ENCODE assay signal across 1 cellular context in genomic region chr2:24123212-24124002, GRCh38.
TF ChIP-seq lines count a peak whose summit lies in the region.

Gene FAM228B, plus strand, starts transcription at chr2:24123469. Its CDS starts 893 bp downstream, at chr2:24124362.
Gene PFN4, minus strand, starts transcription at chr2:24123334. Its CDS starts 799 bp downstream, at chr2:24122535.

TF ChIP-seq in WTC11, 78 proteins besides CTCF, POLR2A, EP300 and RAD21 (continued from another document):
- no peak for TF ChIP-seq ERG (CRISPR knock-in tag; IDR thresholded peaks at IDR 0.05)
- TF ChIP-seq USF2 (CRISPR knock-in tag; IDR thresholded peaks at IDR 0.05) = no peak; the same call in 1 of the 2 replicates
- TF ChIP-seq IRF2 (CRISPR knock-in tag; IDR thresholded peaks at IDR 0.05; ENCODE audit: borderline replicate concordance, low read depth) = no peak
- peak; percentile 93 for TF ChIP-seq E2F5 (CRISPR knock-in tag; IDR thresholded peaks at IDR 0.05)
- peak; percentile 47; the same call in 1 of the 2 replicates for TF ChIP-seq ZNF317 (CRISPR knock-in tag; IDR thresholded peaks at IDR 0.05; ENCODE audit: borderline replicate concordance, low read depth)
- no peak for TF ChIP-seq HMGA2 (CRISPR knock-in tag; IDR thresholded peaks at IDR 0.05)
- peak; percentile 49; the same call in 1 of the 2 replicates for TF ChIP-seq E2F1 (CRISPR knock-in tag; IDR thresholded peaks at IDR 0.05)
- no peak for TF ChIP-seq TCF7 (CRISPR knock-in tag; IDR thresholded peaks at IDR 0.05; ENCODE audit: low read depth)
- peak; percentile 97 for TF ChIP-seq HMGXB4 (CRISPR knock-in tag; IDR thresholded peaks at IDR 0.05)
- peak; percentile 81; the same call in 1 of the 2 replicates for TF ChIP-seq ETV6 (CRISPR knock-in tag; IDR thresholded peaks at IDR 0.05)
- TF ChIP-seq FOXP1 (CRISPR knock-in tag; IDR thresholded peaks at IDR 0.05; ENCODE audit: borderline replicate concordance) = peak; percentile 83
- TF ChIP-seq NR3C1 (CRISPR knock-in tag; conservative IDR thresholded peaks at IDR 0.05; ENCODE audit: low read depth) = no peak
- no peak for TF ChIP-seq ATF2 (CRISPR knock-in tag; IDR thresholded peaks at IDR 0.05; ENCODE audit: borderline replicate concordance, low read depth)
- TF ChIP-seq MAX (CRISPR knock-in tag; IDR thresholded peaks at IDR 0.05) = peak; percentile 83; the same call in 1 of the 2 replicates
- TF ChIP-seq ZNF281 (CRISPR knock-in tag; IDR thresholded peaks at IDR 0.05) = peak; percentile 72; the same call in 1 of the 2 replicates
- TF ChIP-seq USF1 (CRISPR knock-in tag; IDR thresholded peaks at IDR 0.05) = no peak
- no peak for TF ChIP-seq ZNF416 (CRISPR knock-in tag; IDR thresholded peaks at IDR 0.05)
- TF ChIP-seq ATF6 (CRISPR knock-in tag; IDR thresholded peaks at IDR 0.05) = no peak
- TF ChIP-seq PRDM15 (CRISPR knock-in tag; IDR thresholded peaks at IDR 0.05) = 0 out of 2 replicates have a peak, but pooled peaks have one; percentile 13
- no peak for TF ChIP-seq SMAD3 (CRISPR knock-in tag; IDR thresholded peaks at IDR 0.05; ENCODE audit: borderline replicate concordance)
- TF ChIP-seq CBFB (CRISPR knock-in tag; IDR thresholded peaks at IDR 0.05; ENCODE audit: low read depth) = 0 out of 2 replicates have a peak, but pooled peaks have one; percentile 8
- no peak for TF ChIP-seq MXD4 (CRISPR knock-in tag; IDR thresholded peaks at IDR 0.05; ENCODE audit: borderline replicate concordance)
- no peak for TF ChIP-seq GTF2I (CRISPR knock-in tag; conservative IDR thresholded peaks at IDR 0.05)
- no peak for TF ChIP-seq RORB (CRISPR knock-in tag; IDR thresholded peaks at IDR 0.05)
- no peak; the same call in 1 of the 2 replicates for TF ChIP-seq CREB1 (CRISPR knock-in tag; IDR thresholded peaks at IDR 0.05)
- TF ChIP-seq KAT7 (CRISPR knock-in tag; IDR thresholded peaks at IDR 0.05; ENCODE audit: borderline replicate concordance) = 0 out of 2 replicates have a peak, but pooled peaks have one; percentile 21
- TF ChIP-seq SOX15 (CRISPR knock-in tag; IDR thresholded peaks at IDR 0.05) = no peak
- TF ChIP-seq ZNF138 (CRISPR knock-in tag; conservative IDR thresholded peaks at IDR 0.05) = no peak
- no peak for TF ChIP-seq ZNF396 (CRISPR knock-in tag; IDR thresholded peaks at IDR 0.05; ENCODE audit: borderline replicate concordance)
- TF ChIP-seq SMAD4 (CRISPR knock-in tag; IDR thresholded peaks at IDR 0.05) = no peak
- TF ChIP-seq FOXK1 (CRISPR knock-in tag; IDR thresholded peaks at IDR 0.05) = 0 out of 2 replicates have a peak, but pooled peaks have one; percentile 20
- TF ChIP-seq AFF4 (CRISPR knock-in tag; IDR thresholded peaks at IDR 0.05; ENCODE audit: borderline replicate concordance) = peak; percentile 89; the same call in 1 of the 2 replicates
- no peak for TF ChIP-seq ZNF121 (CRISPR knock-in tag; IDR thresholded peaks at IDR 0.05)
